ENCODE assay signal across 9 cellular contexts in the genomic region with DNA sequence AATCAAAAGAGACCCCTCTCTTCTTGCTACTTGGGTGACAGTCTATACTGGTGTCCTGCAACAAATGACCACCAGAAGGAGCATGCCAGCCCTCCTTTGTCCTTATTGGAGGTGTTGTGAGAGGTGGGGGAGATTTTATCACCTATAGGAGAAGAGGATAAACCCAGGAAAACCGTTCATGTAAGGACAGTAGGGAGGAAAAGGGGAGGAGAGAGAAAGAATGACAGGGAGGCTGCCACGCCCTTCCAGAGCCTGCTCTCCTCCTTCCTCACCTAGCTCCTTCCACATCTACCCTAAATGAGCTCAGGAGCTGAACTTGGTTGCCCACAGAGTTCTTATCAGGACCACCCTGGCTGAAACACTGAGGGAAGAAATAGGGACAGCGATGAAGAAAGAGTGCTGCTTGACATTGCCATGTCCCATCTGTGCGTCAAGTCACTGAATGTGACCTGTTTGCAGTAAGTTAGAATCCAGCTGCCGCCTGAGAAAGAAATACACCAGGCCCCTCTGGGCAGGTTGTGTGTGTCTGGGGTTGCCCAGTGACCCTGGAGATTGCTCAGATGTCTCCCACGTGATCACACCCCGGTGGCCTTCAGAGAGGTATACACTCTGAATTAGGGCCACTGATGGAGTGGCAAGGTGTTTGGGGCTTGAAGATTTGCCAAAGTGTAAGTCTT. TPM values are rescaled to one million over a fixed set of nuclear protein-coding genes. Genes with fewer than 3 reads are reported as not detected.
DNase-seq lines count a peak whose midpoint lies in the region; ATAC-seq and TF ChIP-seq lines count a peak whose summit lies in the region.
"Had no signal": no experiment of that assay in that cellular context is flagged by ENCODE, and none has a peak within 500 bp of the region (broad histone marks: within the 10 kb centered on the region; RNA-seq: fewer than 3 reads in every experiment).

No MANE protein-coding gene starts in this region.

- DNase-seq in CD4-positive, CD25-positive, alpha-beta regulatory T cell, result peak in 1 of 3 donors; percentile 70
- DNase-seq in effector memory CD4-positive, alpha-beta T cell, result no peak
- DNase-seq in AG08395 (ENCODE audit: low spot score) (no peak), SW480 (ENCODE audit: low spot score) (no peak), BE2C (no peak)

- H3K27ac ChIP-seq in CD4-positive, CD25-positive, alpha-beta regulatory T cell (ENCODE audit: insufficient read depth, low read length, poor library complexity, severe bottlenecking), result peak overlapping the region; percentile 87
- peak overlapping the region; percentile 45 for H3K27ac ChIP-seq in effector memory CD4-positive, alpha-beta T cell (ENCODE audit: insufficient read depth, low read length, poor library complexity, severe bottlenecking)
- H3K27ac ChIP-seq: neutrophil had no signal

- peak overlapping the region; percentile 32 to 84 (median 78) for H3K4me3 Mint-ChIP-seq in CD4-positive, CD25-positive, alpha-beta regulatory T cell

- H3K27me3 ChIP-seq in CD4-positive, CD25-positive, alpha-beta regulatory T cell (ENCODE audit: control insufficient read depth, insufficient read depth, low read length), result no peaks in the 10 kb centered on the region
- no peaks in the 10 kb centered on the region for H3K27me3 ChIP-seq in effector memory CD4-positive, alpha-beta T cell (replicated peaks; ENCODE audit: control insufficient read depth, insufficient read depth, low read length, poor library complexity, severe bottlenecking)
- no peaks in the 10 kb centered on the region for H3K27me3 ChIP-seq in BE2C
- H3K27me3 ChIP-seq: neutrophil had no signal

- H3K9me3 ChIP-seq in CD4-positive, CD25-positive, alpha-beta regulatory T cell (ENCODE audit: control insufficient read depth in 2 of 2, low read length in 2 of 2), result no peaks in the 10 kb centered on the region
- H3K9me3 ChIP-seq in effector memory CD4-positive, alpha-beta T cell (ENCODE audit: control insufficient read depth, low read length), result no peaks in the 10 kb centered on the region
- no peaks in the 10 kb centered on the region for H3K9me3 ChIP-seq in BE2C
- H3K9me3 ChIP-seq: neutrophil had no signal

- no peak for TF ChIP-seq POLR2A in GM18505 (IDR thresholded peaks at IDR 0.05; ENCODE audit: borderline replicate concordance, extremely low read depth, insufficient read depth, insufficient read length)

- no peaks in the 10 kb centered on the region for H3K27me3 Mint-ChIP-seq in CD4-positive, CD25-positive, alpha-beta regulatory T cell

- no peaks in the 10 kb centered on the region for H3K9me3 Mint-ChIP-seq in CD4-positive, CD25-positive, alpha-beta regulatory T cell

- no peak for TF ChIP-seq CTCF in BE2C (IDR thresholded peaks at IDR 0.05; ENCODE audit: low read depth, low read length)

- ATAC-seq in CD4-positive, CD25-positive, alpha-beta regulatory T cell (ENCODE audit: low read depth in 2 of 2), result no peak
- peak; percentile 37 for ATAC-seq in GM19035 (IDR thresholded peaks at IDR 0.05; ENCODE audit: unreplicated experiment)
- peak; percentile 46 for ATAC-seq in HG03460 (IDR thresholded peaks at IDR 0.05; ENCODE audit: unreplicated experiment)
- no peak for ATAC-seq in GM18505 (IDR thresholded peaks at IDR 0.05; ENCODE audit: unreplicated experiment)

- peaks cover 84% of the 10 kb centered on the region for H3K4me1 ChIP-seq in CD4-positive, CD25-positive, alpha-beta regulatory T cell (ENCODE audit: control insufficient read depth, insufficient read depth, low read length, poor library complexity, severe bottlenecking)
- H3K4me1 ChIP-seq in effector memory CD4-positive, alpha-beta T cell (ENCODE audit: control insufficient read depth, insufficient read depth, low read length, poor library complexity, severe bottlenecking), result peaks cover 59% of the 10 kb centered on the region
- H3K4me1 ChIP-seq in BE2C, result no peaks in the 10 kb centered on the region

- no peaks in the 10 kb centered on the region for H3K36me3 Mint-ChIP-seq in CD4-positive, CD25-positive, alpha-beta regulatory T cell

- peak overlapping the region; percentile 90 to 100 (median 97) for H3K27ac Mint-ChIP-seq in CD4-positive, CD25-positive, alpha-beta regulatory T cell

- peak overlapping the region; percentile 51 for H3K4me3 ChIP-seq in CD4-positive, CD25-positive, alpha-beta regulatory T cell (ENCODE audit: low read depth, low read length)
- H3K4me3 ChIP-seq in effector memory CD4-positive, alpha-beta T cell (ENCODE audit: insufficient read depth, low read depth, low read length, poor library complexity, severe bottlenecking), result no peak overlapping the region
- no peak overlapping the region for H3K4me3 ChIP-seq in BE2C (ENCODE audit: low read depth, low read length)

- H3K4me1 Mint-ChIP-seq in CD4-positive, CD25-positive, alpha-beta regulatory T cell, result peaks cover 48 to 94% (median 79%) of the 10 kb centered on the region in 4 donors

- H3K36me3 ChIP-seq in CD4-positive, CD25-positive, alpha-beta regulatory T cell (ENCODE audit: control insufficient read depth, insufficient read depth, low read length), result no peaks in the 10 kb centered on the region
- H3K36me3 ChIP-seq in effector memory CD4-positive, alpha-beta T cell (ENCODE audit: control insufficient read depth, insufficient read depth, low read length), result no peaks in the 10 kb centered on the region
- no peaks in the 10 kb centered on the region for H3K36me3 ChIP-seq in BE2C
- H3K36me3 ChIP-seq: neutrophil had no signal

RNA-seq across cellular contexts. Expression of a gene that starts 40.4 kb away (rescaled TPM):
- total RNA-seq in CD4-positive, CD25-positive, alpha-beta regulatory T cell, result 1,033 TPM
- 100 to 1,000 TPM; 489 to 636 (median 541) TPM for polyA plus RNA-seq in CD4-positive, CD25-positive, alpha-beta regulatory T cell
- polyA plus RNA-seq in BE2C (2012; ENCODE audit: insufficient read depth, insufficient read length, low read depth), result 23.4 TPM

Comparison
In these comparisons a context has a peak if more than half of its experiments do, and no peak if none do; other contexts are left out.
1. ATAC-seq: peak in GM19035 (single experiment) and HG03460 (single experiment); none in CD4-positive, CD25-positive, alpha-beta regulatory T cell (0 of 2) and GM18505 (single experiment).